ENCODE assay signal across 11 cellular contexts in genomic region chr6:118970866-118971265, GRCh38.
"Had no signal": no experiment of that assay in that cellular context is flagged by ENCODE, and none has a peak within 500 bp of the region (broad histone marks: within the 10 kb centered on the region; RNA-seq: fewer than 3 reads in every experiment).

No MANE protein-coding gene starts in this region.

- H3K9ac ChIP-seq: GM23248 had no signal

- H2AFZ ChIP-seq: GM23248, GM23338 had no signal

- H3K27ac ChIP-seq: GM23248 had no signal

- H3K36me3 ChIP-seq: HAP-1 had no signal

- ATAC-seq: HCT116 had no signal

- FAIRE-seq: H1, H54 had no signal

- H3K9me3 ChIP-seq: HAP-1 had no signal

- DNase-seq: GM23248, GOT3, H7, H9, HCEC 1CT, HFFc6 had no signal

- H3K4me3 ChIP-seq: GM23248, GM23338, HAP-1 had no signal
